25 cellular contexts compared by ENCODE assay signal in genomic region chr3:185976100-185976499, GRCh38.
"Had no signal": no experiment of that assay in that cellular context is flagged by ENCODE, and none has a peak within 500 bp of the region (broad histone marks: within the 10 kb centered on the region; RNA-seq: fewer than 3 reads in every experiment).

No MANE protein-coding gene starts in this region.

- H3K27me3 ChIP-seq: neutrophil, pancreas, suprapubic skin, testis, tibial artery, transverse colon, upper lobe of right lung, uterus had no signal

- H3K4me1 ChIP-seq: pancreas, prostate gland, suprapubic skin, testis, transverse colon, upper lobe of right lung, uterus had no signal

- FAIRE-seq: pancreas, small intestine had no signal

- H3K27ac ChIP-seq: neutrophil, pancreas, prostate gland, suprapubic skin, testis, tibial artery, transverse colon, upper lobe of right lung, uterus had no signal

- H3K4me3 ChIP-seq: pancreas, prostate gland, suprapubic skin, testis, tibial artery, transverse colon, upper lobe of right lung, uterus had no signal

- ATAC-seq: naive thymus-derived CD8-positive, alpha-beta T cell; natural killer cell treated with Interleukin-12 subunit alpha and Interleukin-12 subunit beta and Interleukin-15 and Interleukin-18, amount 100 ng/mL, for 72 hours; pancreas; right cardiac atrium; sciatic nerve; stimulated activated effector memory CD8-positive, alpha-beta T cell treated with anti-CD3 and anti-CD28 coated beads, Interleukin-12 subunit alpha, Interleukin-12 subunit beta, amount 100 ng/mL, for 72 hours; stimulated activated naive B cell treated with anti-CD40 and anti-IgM and Interleukin-4, amounts not matched to agents 10 μg/mL and 1 μg/mL and 100 μg/mL, for 72 hours; upper lobe of right lung had no signal

- H3K36me3 ChIP-seq: neutrophil, pancreas, prostate gland, tibial artery, upper lobe of right lung, uterus had no signal

- H3K9me3 ChIP-seq: neutrophil, pancreas, prostate gland, suprapubic skin, testis, tibial artery, transverse colon, upper lobe of right lung, uterus had no signal

- DNase-seq: naive B cell; naive thymus-derived CD8-positive, alpha-beta T cell; nephron progenitor cell; nucleus accumbens; pancreas; right cardiac atrium; small intestine; stimulated activated CD4-positive, alpha-beta T cell treated with anti-CD3 and anti-CD28 coated beads, Interleukin-15, amount 100 ng/mL, for 24 hours; stimulated activated CD4-positive, alpha-beta T cell treated with anti-CD3 and anti-CD28 coated beads, Interleukin-2, amount 100 ng/mL, for 24 hours; stimulated activated CD4-positive, alpha-beta T cell treated with anti-CD3 and anti-CD28 coated beads, Interleukin-2, amount 100 ng/mL, for 48 hours; stimulated activated CD4-positive, alpha-beta T cell treated with anti-CD3 and anti-CD28 coated beads, Interleukin-4, amount 100 ng/mL, for 24 hours; stimulated activated naive B cell treated with anti-CD40 and anti-IgM and Interleukin-4, amounts not matched to agents 10 μg/mL and 1 μg/mL and 100 μg/mL, for 72 hours; stimulated activated naive CD4-positive, alpha-beta T cell treated with Interleukin-2 at 50 U/mL for 16 hours; substantia nigra; testis; tibial artery; transverse colon; upper lobe of right lung; uterus had no signal
